8 cellular contexts compared by ENCODE assay signal in the genomic region with DNA sequence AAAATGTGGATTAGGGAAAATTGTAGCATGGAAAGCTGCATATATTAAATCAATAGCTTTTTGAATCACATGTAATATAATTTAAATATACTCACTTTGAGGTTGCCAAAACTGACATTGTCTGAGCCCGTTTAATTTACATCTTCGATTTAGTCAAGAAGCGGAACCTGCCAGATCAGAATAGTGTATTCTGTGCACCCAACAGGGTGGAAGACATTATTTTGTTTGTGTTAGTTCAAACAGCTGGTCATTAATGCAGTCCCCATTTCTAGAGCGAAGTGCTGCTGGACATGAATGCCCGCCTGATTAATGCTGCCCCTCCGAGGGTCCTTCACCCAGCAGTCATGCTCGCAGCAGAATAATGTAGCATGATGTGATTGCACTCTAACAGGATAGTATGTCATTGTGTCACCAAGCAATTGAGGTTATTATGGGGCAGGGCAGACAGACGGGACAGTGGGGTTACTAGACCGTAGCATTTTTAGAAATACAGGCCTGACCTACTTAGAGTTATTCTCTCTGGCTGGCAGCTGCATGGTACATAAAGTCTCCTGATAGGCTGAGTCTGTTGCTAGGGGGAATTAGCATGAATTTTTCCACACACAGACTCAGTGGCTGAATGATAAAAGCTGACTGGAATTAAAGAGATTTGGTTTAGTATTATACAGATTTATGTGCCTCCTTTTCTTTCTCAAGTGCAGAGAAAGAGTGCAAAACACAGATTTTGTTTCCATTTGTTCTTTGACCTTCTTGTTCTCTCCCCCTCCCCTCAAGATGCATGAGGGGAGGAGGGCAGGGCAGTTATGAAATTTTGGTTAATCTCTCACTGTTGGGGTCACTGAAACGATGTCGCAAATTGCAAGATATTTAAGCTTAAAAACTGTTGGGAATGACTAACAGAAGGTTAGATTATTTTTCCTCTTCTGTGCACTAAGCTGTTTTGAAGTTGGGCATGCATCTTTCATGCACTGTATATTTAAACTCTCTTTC.
DNase-seq lines count a peak whose midpoint lies in the region; ATAC-seq lines count a peak whose summit lies in the region.

No MANE protein-coding gene starts in this region.

- H3K9me3 Mint-ChIP-seq in naive thymus-derived CD8-positive, alpha-beta T cell, result no peaks in the 10 kb centered on the region
- H3K9me3 Mint-ChIP-seq in activated naive CD4-positive, alpha-beta T cell treated with anti-CD3 and anti-CD28 coated beads, Interleukin-2, amount 10 ng/mL, durations not matched to agents 7 days and 5 days, result no peaks in the 10 kb centered on the region

- POLR2A ChIA-PET in naive thymus-derived CD8-positive, alpha-beta T cell (lab: Charles Lee), result no interaction called here

- H3K27me3 Mint-ChIP-seq in naive thymus-derived CD8-positive, alpha-beta T cell, result peaks cover 16 to 55% (median 21%) of the 10 kb centered on the region in 5 donors
- H3K27me3 Mint-ChIP-seq in activated naive CD4-positive, alpha-beta T cell treated with anti-CD3 and anti-CD28 coated beads, Interleukin-2, amount 10 ng/mL, durations not matched to agents 7 days and 5 days, result peaks cover 34% of the 10 kb centered on the region

- peak overlapping the region; percentile 80 for H3K27ac ChIP-seq in cingulate gyrus (ENCODE audit: low read depth, low read length)

- H3K4me3 Mint-ChIP-seq in naive thymus-derived CD8-positive, alpha-beta T cell, result peak overlapping the region in 1 of 10 donors; percentile 16
- no peak overlapping the region for H3K4me3 Mint-ChIP-seq in activated naive CD4-positive, alpha-beta T cell treated with anti-CD3 and anti-CD28 coated beads, Interleukin-2, amount 10 ng/mL, durations not matched to agents 7 days and 5 days

- ATAC-seq in naive thymus-derived CD8-positive, alpha-beta T cell, result no peak

- H3K36me3 Mint-ChIP-seq in naive thymus-derived CD8-positive, alpha-beta T cell, result no peaks in the 10 kb centered on the region
- H3K36me3 Mint-ChIP-seq in activated naive CD4-positive, alpha-beta T cell treated with anti-CD3 and anti-CD28 coated beads, Interleukin-2, amount 10 ng/mL, durations not matched to agents 7 days and 5 days, result no peaks in the 10 kb centered on the region

- peaks cover 12 to 42% (median 32%) of the 10 kb centered on the region in 4 donors for H3K4me1 Mint-ChIP-seq in naive thymus-derived CD8-positive, alpha-beta T cell
- peaks cover 22% of the 10 kb centered on the region for H3K4me1 Mint-ChIP-seq in activated naive CD4-positive, alpha-beta T cell treated with anti-CD3 and anti-CD28 coated beads, Interleukin-2, amount 10 ng/mL, durations not matched to agents 7 days and 5 days

- H3K27ac Mint-ChIP-seq in naive thymus-derived CD8-positive, alpha-beta T cell, result peak overlapping the region in 6 of 10 donors; percentile 2 to 92 (median 53)
- H3K27ac Mint-ChIP-seq in activated naive CD4-positive, alpha-beta T cell treated with anti-CD3 and anti-CD28 coated beads, Interleukin-2, amount 10 ng/mL, durations not matched to agents 7 days and 5 days, result no peak overlapping the region

- CTCF ChIA-PET in activated naive CD4-positive, alpha-beta T cell treated with anti-CD3 and anti-CD28 coated beads, Interleukin-2, amount 10 ng/mL, durations not matched to agents 7 days and 5 days (lab: Charles Lee), result no interaction called here

- peak; percentile 57 for DNase-seq in COR-L47 (lab: John Stamatoyannopoulos, UW)
- DNase-seq in NCI-H2081 treated with DMSO at 0.1 percent for 48 hours (lab: John Stamatoyannopoulos, UW), result peak; percentile 85
- no peak for DNase-seq in naive thymus-derived CD8-positive, alpha-beta T cell
- no peak for DNase-seq in NOMO-1 (lab: John Stamatoyannopoulos, UW; ENCODE audit: unreplicated experiment in 2 of 2)
- no peak for DNase-seq in activated naive CD4-positive, alpha-beta T cell treated with anti-CD3 and anti-CD28 coated beads, Interleukin-2, amount 10 ng/mL, durations not matched to agents 7 days and 5 days
- DNase-seq in stimulated activated CD4-positive, alpha-beta T cell treated with anti-CD3 and anti-CD28 coated beads, Interleukin-12 subunit alpha, Interleukin-12 subunit beta, amount 100 ng/mL, for 4 hours, result no peak
- DNase-seq in activated effector memory CD4-positive, alpha-beta T cell treated with anti-CD3 and anti-CD28 coated beads, Interleukin-2, amount 50 U/mL, for 16 hours, result no peak

Comparison
In these comparisons a context has a peak if more than half of its experiments do, and no peak if none do; other contexts are left out.
1. DNase-seq: peak in COR-L47 (single experiment) and NCI-H2081 treated with DMSO at 0.1 percent for 48 hours (single experiment); none in naive thymus-derived CD8-positive, alpha-beta T cell (0 of 10), NOMO-1 (0 of 2), activated naive CD4-positive, alpha-beta T cell treated with anti-CD3 and anti-CD28 coated beads, Interleukin-2, amount 10 ng/mL, durations not matched to agents 7 days and 5 days (single experiment), stimulated activated CD4-positive, alpha-beta T cell treated with anti-CD3 and anti-CD28 coated beads, Interleukin-12 subunit alpha, Interleukin-12 subunit beta, amount 100 ng/mL, for 4 hours (single experiment) and activated effector memory CD4-positive, alpha-beta T cell treated with anti-CD3 and anti-CD28 coated beads, Interleukin-2, amount 50 U/mL, for 16 hours (single experiment).